In genomic region chr6:44275749-44276648, GRCh38 we compare ENCODE assay signal across 1 cellular context.
TF ChIP-seq lines count a peak whose summit lies in the region.

No MANE protein-coding gene starts in this region.

TF ChIP-seq in HepG2, 621 proteins besides CTCF, POLR2A, EP300 and RAD21 (continued from another document and continues in another):
- TF ChIP-seq BCL6 (CRISPR knock-in tag; IDR thresholded peaks at IDR 0.05) (peak; percentile 19; the same call in 1 of the 2 replicates), KMT2A (CRISPR knock-in tag; IDR thresholded peaks at IDR 0.05) (0 out of 2 replicates have a peak, but pooled peaks have one; percentile 34), HNRNPK (IDR thresholded peaks at IDR 0.05; ENCODE audit: low read depth, low read length, poor library complexity, severe bottlenecking) (no peak), RXRA (CRISPR knock-in tag; IDR thresholded peaks at IDR 0.05) (peak; percentile 57; the same call in 1 of the 2 replicates), GZF1 (CRISPR knock-in tag; IDR thresholded peaks at IDR 0.05) (peak; percentile 53; the same call in 1 of the 2 replicates), ZNF335 (CRISPR knock-in tag; IDR thresholded peaks at IDR 0.05) (no peak), ZBTB37 (CRISPR knock-in tag; IDR thresholded peaks at IDR 0.05) (no peak), ZBTB46 (CRISPR knock-in tag; IDR thresholded peaks at IDR 0.05; ENCODE audit: borderline replicate concordance) (no peak), ZNF772 (CRISPR knock-in tag; IDR thresholded peaks at IDR 0.05) (no peak), ZNF18 (CRISPR knock-in tag; IDR thresholded peaks at IDR 0.05; ENCODE audit: insufficient replicate concordance) (no peak), MTA1 (CRISPR knock-in tag; IDR thresholded peaks at IDR 0.05; ENCODE audit: borderline replicate concordance) (no peak), SP2 (CRISPR knock-in tag; IDR thresholded peaks at IDR 0.05) (no peak), ZNF800 (CRISPR knock-in tag; IDR thresholded peaks at IDR 0.05) (peak; percentile 90), EZH2 (conservative IDR thresholded peaks at IDR 0.05; ENCODE audit: low read depth, low read length) (peak; percentile 73; the same call in 1 of the 2 replicates), ZNF597 (CRISPR knock-in tag; IDR thresholded peaks at IDR 0.05) (no peak), RNF2 (conservative IDR thresholded peaks at IDR 0.05; ENCODE audit: low read depth) (peak; percentile 70; the same call in 1 of the 2 replicates), MED13 (CRISPR knock-in tag; IDR thresholded peaks at IDR 0.05) (no peak), ZNF841 (CRISPR knock-in tag; IDR thresholded peaks at IDR 0.05; ENCODE audit: borderline replicate concordance) (0 out of 2 replicates have a peak, but pooled peaks have one; percentile 48), HNF4A (CRISPR knock-in tag; IDR thresholded peaks at IDR 0.05) (0 out of 2 replicates have a peak, but pooled peaks have one; percentile 4), MEIS2 (CRISPR knock-in tag; IDR thresholded peaks at IDR 0.05) (peak; percentile 12; the same call in 1 of the 2 replicates), HNF1B (CRISPR knock-in tag; IDR thresholded peaks at IDR 0.05) (0 out of 2 replicates have a peak, but pooled peaks have one; percentile 44), DBP (CRISPR knock-in tag; IDR thresholded peaks at IDR 0.05; ENCODE audit: not compliant biosample characterization) (no peak), ZFY (CRISPR knock-in tag; IDR thresholded peaks at IDR 0.05) (peak; percentile 57), ZBTB21 (CRISPR knock-in tag; IDR thresholded peaks at IDR 0.05) (no peak), MXI1 (IDR thresholded peaks at IDR 0.05; ENCODE audit: borderline replicate concordance, low read depth, low read length) (no peak), GMEB1 (CRISPR knock-in tag; IDR thresholded peaks at IDR 0.05; ENCODE audit: borderline replicate concordance) (no peak), ZNF549 (CRISPR knock-in tag; IDR thresholded peaks at IDR 0.05) (no peak), NCOA2 (CRISPR knock-in tag; IDR thresholded peaks at IDR 0.05) (peak; percentile 27; the same call in 1 of the 2 replicates), TP53 (CRISPR knock-in tag; conservative IDR thresholded peaks at IDR 0.05) (no peak), EEA1 (CRISPR knock-in tag; IDR thresholded peaks at IDR 0.05; ENCODE audit: borderline replicate concordance) (no peak), NFE2L1 (CRISPR knock-in tag; IDR thresholded peaks at IDR 0.05; ENCODE audit: borderline replicate concordance) (no peak), ATAD3A (CRISPR knock-in tag; IDR thresholded peaks at IDR 0.05) (no peak), TSC22D2 (CRISPR knock-in tag; IDR thresholded peaks at IDR 0.05; ENCODE audit: borderline replicate concordance) (0 out of 2 replicates have a peak, but pooled peaks have one; percentile 7), RCOR2 (CRISPR knock-in tag; IDR thresholded peaks at IDR 0.05) (no peak), ARID4A (CRISPR knock-in tag; IDR thresholded peaks at IDR 0.05; ENCODE audit: borderline replicate concordance) (no peak), PRDM4 (CRISPR knock-in tag; IDR thresholded peaks at IDR 0.05; ENCODE audit: borderline replicate concordance) (no peak), YEATS4 (CRISPR knock-in tag; IDR thresholded peaks at IDR 0.05; ENCODE audit: borderline replicate concordance) (peak; percentile 32), ZNF331 (CRISPR knock-in tag; IDR thresholded peaks at IDR 0.05) (0 out of 2 replicates have a peak, but pooled peaks have one; percentile 7)
